In genomic region chr7:194257-194995, GRCh38 we compare ENCODE assay signal across 8 cellular contexts. TPM values are rescaled to one million over a fixed set of nuclear protein-coding genes. Genes with fewer than 3 reads are reported as not detected.
DNase-seq lines count a peak whose midpoint lies in the region; ATAC-seq, FAIRE-seq and TF ChIP-seq lines count a peak whose summit lies in the region.

No MANE protein-coding gene starts in this region.

- ATAC-seq in stimulated activated effector memory CD8-positive, alpha-beta T cell treated with anti-CD3 and anti-CD28 coated beads, Interleukin-12 subunit alpha, Interleukin-12 subunit beta, amount 100 ng/mL, for 72 hours: no peak
- no peak for ATAC-seq in HG02623 (IDR thresholded peaks at IDR 0.05; ENCODE audit: unreplicated experiment)
- ATAC-seq in HG03442 (IDR thresholded peaks at IDR 0.05; ENCODE audit: unreplicated experiment): no peak

- in situ Hi-C loops in astrocyte of the spinal cord (cut with HindIII; ENCODE audit: low sequenced_read_pairs): no loop called here

- TF ChIP-seq CTCF in astrocyte of the spinal cord (IDR thresholded peaks at IDR 0.05; ENCODE audit: low read depth, low read length) (no peak), keratinocyte (optimal IDR thresholded peaks at IDR 0.05 in 1 of 3, IDR thresholded peaks at IDR 0.05 in 1 of 3, conservative IDR thresholded peaks at IDR 0.05 in 1 of 3; ENCODE audit: extremely low read depth in 1 of 3, insufficient read depth in 2 of 3, low read length in 3 of 3) (no peak)

- H3K27ac ChIP-seq in keratinocyte (ENCODE audit: control insufficient read depth, insufficient read depth, low read length): no peak overlapping the region

- DNase-seq in H7 (peak; percentile 88), astrocyte of the spinal cord (ENCODE audit: low read depth, low spot score) (peak; percentile 49), keratinocyte (ENCODE audit: low read depth, low spot score) (no peak), NAMALWA (ENCODE audit: low spot score) (no peak), midbrain (lab: John Stamatoyannopoulos, UW) (no peak)
- no peak for DNase-seq in stimulated activated effector memory CD8-positive, alpha-beta T cell treated with anti-CD3 and anti-CD28 coated beads, Interleukin-12 subunit alpha, Interleukin-12 subunit beta, amount 100 ng/mL, for 72 hours (ENCODE audit: low spot score in 2 of 2)

- no peaks in the 10 kb centered on the region for H3K36me3 Mint-ChIP-seq in stimulated activated effector memory CD8-positive, alpha-beta T cell treated with anti-CD3 and anti-CD28 coated beads, Interleukin-12 subunit alpha, Interleukin-12 subunit beta, amount 100 ng/mL, for 72 hours

- H3K9ac ChIP-seq in keratinocyte (ENCODE audit: control insufficient read depth, extremely low read depth, insufficient read depth, low read length): peak overlapping the region; percentile 61

- dilution Hi-C loops in keratinocyte (cut with MboI; ENCODE audit: extremely low pct_ligation_motif_present, low sequenced_read_pairs): no loop called here

- peaks cover 9% of the 10 kb centered on the region for H3K79me2 ChIP-seq in keratinocyte (ENCODE audit: control insufficient read depth, insufficient read depth, low read length)

- peaks cover 14% of the 10 kb centered on the region for H3K4me1 ChIP-seq in keratinocyte (ENCODE audit: control insufficient read depth, extremely low read depth, insufficient read depth, low read length)

- no peaks in the 10 kb centered on the region for H3K9me1 ChIP-seq in keratinocyte (ENCODE audit: control insufficient read depth, extremely low read depth, insufficient read depth, low read length)

- no peak overlapping the region for H3K27ac Mint-ChIP-seq in stimulated activated effector memory CD8-positive, alpha-beta T cell treated with anti-CD3 and anti-CD28 coated beads, Interleukin-12 subunit alpha, Interleukin-12 subunit beta, amount 100 ng/mL, for 72 hours

- peaks cover 6% of the 10 kb centered on the region for H3K4me1 Mint-ChIP-seq in stimulated activated effector memory CD8-positive, alpha-beta T cell treated with anti-CD3 and anti-CD28 coated beads, Interleukin-12 subunit alpha, Interleukin-12 subunit beta, amount 100 ng/mL, for 72 hours

- H3K9me3 ChIP-seq in keratinocyte (ENCODE audit: control insufficient read depth, low read depth, low read length): no peaks in the 10 kb centered on the region

- peaks cover 9% of the 10 kb centered on the region for H4K20me1 ChIP-seq in keratinocyte (ENCODE audit: control insufficient read depth, extremely low read depth, insufficient read depth, low read length)

- H3K9me3 Mint-ChIP-seq in stimulated activated effector memory CD8-positive, alpha-beta T cell treated with anti-CD3 and anti-CD28 coated beads, Interleukin-12 subunit alpha, Interleukin-12 subunit beta, amount 100 ng/mL, for 72 hours: no peaks in the 10 kb centered on the region

- FAIRE-seq in keratinocyte (lab: Jason Lieb, UNC): no peak

- H2AFZ ChIP-seq in keratinocyte (ENCODE audit: control insufficient read depth, low read length): no peak overlapping the region

- H3K36me3 ChIP-seq in H7 (replicated peaks; ENCODE audit: control insufficient read depth, insufficient read depth, low read length) (peaks cover 30% of the 10 kb centered on the region), keratinocyte (ENCODE audit: control insufficient read depth in 2 of 2, extremely low read depth in 1 of 2, insufficient read depth in 2 of 2, low read length in 2 of 2) (peaks cover 5 to 12% of the 10 kb centered on the region in 2 experiments)

- H3K4me2 ChIP-seq in keratinocyte (ENCODE audit: control insufficient read depth, extremely low read depth, insufficient read depth, low read depth, low read length): peak overlapping the region; percentile 86

- peak overlapping the region; percentile 76 for H3K4me3 ChIP-seq in H7 (ENCODE audit: insufficient read depth, low read depth, low read length)
- H3K4me3 ChIP-seq in astrocyte of the spinal cord (ENCODE audit: low read depth, low read length): peak overlapping the region; percentile 98
- peak overlapping the region; percentile 57 to 73 (median 63) for H3K4me3 ChIP-seq in keratinocyte (ENCODE audit: control insufficient read depth in 2 of 3, extremely low read depth in 1 of 3, insufficient read depth in 2 of 3, low read depth in 1 of 3, low read length in 3 of 3)

- H3K4me3 Mint-ChIP-seq in stimulated activated effector memory CD8-positive, alpha-beta T cell treated with anti-CD3 and anti-CD28 coated beads, Interleukin-12 subunit alpha, Interleukin-12 subunit beta, amount 100 ng/mL, for 72 hours: peak overlapping the region; percentile 42

- H3K27me3 ChIP-seq in H7 (ENCODE audit: control insufficient read depth, insufficient read depth, low read length) (peaks cover 5% of the 10 kb centered on the region; the same call in 1 of the 2 replicates), keratinocyte (ENCODE audit: control insufficient read depth, extremely low read depth, insufficient read depth, low read length) (no peaks in the 10 kb centered on the region)

RNA-seq across cellular contexts. Expression of gene FAM20C, which starts 2.1 kb away (rescaled TPM):
- 63.2 and 71.5 TPM in 2 replicates for total RNA-seq in H7 (2014; rRNA removed; shearing (Covaris generic))
- polyA plus RNA-seq in keratinocyte: 3.8 to 9.7 TPM (median 4.3 TPM) in 3 replicates
- 5.0 TPM for polyA plus RNA-seq in keratinocyte (2011; ENCODE audit: low read depth)
- polyA plus RNA-seq in keratinocyte (2011; cell fraction: cytosol; rRNA removed): 2.8 and 5.4 TPM in 2 replicates
- polyA plus RNA-seq in keratinocyte (2011; cell fraction: nucleus; rRNA removed): 10.8 and 13.1 TPM in 2 replicates
- polyA plus RNA-seq in keratinocyte (2012; ENCODE audit: low replicate concordance): 5.5 and 15.2 TPM in 2 replicates
- polyA minus RNA-seq in keratinocyte: 4.1 to 13.5 TPM (median 4.9 TPM) in 3 replicates
- polyA minus RNA-seq in keratinocyte (2011; cell fraction: cytosol; rRNA and poly(A)+ RNA removed): 11.1 TPM
- polyA minus RNA-seq in keratinocyte (2011; cell fraction: nucleus; rRNA and poly(A)+ RNA removed): 9.2 and 10.3 TPM in 2 replicates

Comparison
In these comparisons a context has a peak if more than half of its experiments do, and no peak if none do; other contexts are left out.
1. DNase-seq: peak in H7 (single experiment) and astrocyte of the spinal cord (single experiment); none in keratinocyte (single experiment), stimulated activated effector memory CD8-positive, alpha-beta T cell treated with anti-CD3 and anti-CD28 coated beads, Interleukin-12 subunit alpha, Interleukin-12 subunit beta, amount 100 ng/mL, for 72 hours (0 of 2), NAMALWA (single experiment) and midbrain (single experiment).
2. Peak in every context shown above with its lines, with median percentiles within 50 percentile points of each other: H3K4me3 ChIP-seq.